ENCODE assay signal across 12 cellular contexts in the genomic region with DNA sequence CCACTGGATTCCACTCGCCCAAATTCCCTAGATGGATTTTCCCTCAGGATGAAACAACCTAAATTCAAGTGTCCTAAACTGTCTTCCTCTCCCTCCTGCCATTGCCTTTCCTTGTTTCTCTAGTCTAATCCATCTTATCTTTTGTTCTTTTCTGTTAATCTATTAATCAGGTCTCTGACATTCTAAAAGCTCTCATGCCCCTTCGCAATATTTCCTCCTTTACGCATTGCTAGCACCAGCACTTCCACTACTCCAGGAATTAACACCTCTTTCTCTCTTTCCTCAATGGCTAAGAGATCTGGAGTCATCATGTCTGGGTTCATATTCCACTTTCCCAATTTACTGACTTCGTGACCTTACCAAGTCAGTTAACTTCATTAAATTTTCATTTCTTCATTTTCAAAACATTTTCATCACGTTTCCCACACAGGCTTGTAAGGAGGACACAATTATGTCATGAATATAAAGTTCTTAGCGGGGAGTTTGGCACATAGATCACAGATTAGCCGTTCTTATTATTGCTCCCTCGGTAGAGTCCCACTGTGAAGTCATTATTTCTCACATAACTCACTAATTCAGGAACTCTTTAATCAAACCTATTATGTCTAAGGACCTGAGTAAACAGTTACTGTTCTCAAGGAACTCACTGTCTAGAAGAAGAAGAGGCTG. TPM values are rescaled to one million over a fixed set of nuclear protein-coding genes. Genes with fewer than 3 reads are reported as not detected.
"Had no signal": no experiment of that assay in that cellular context is flagged by ENCODE, and none has a peak within 500 bp of the region (broad histone marks: within the 10 kb centered on the region; RNA-seq: fewer than 3 reads in every experiment).

No MANE protein-coding gene starts in this region.

- H3K36me3 ChIP-seq: cardiac muscle cell, heart left ventricle, thyroid gland, vagina had no signal

- H3K4me3 ChIP-seq: cardiac muscle cell, skin epidermis, thyroid gland, vagina had no signal

- ATAC-seq: activated T-cell treated with anti-CD3 and anti-CD28 coated beads, Interleukin-2, amount 50 U/mL, for 72 hours; heart left ventricle had no signal

- H3K27ac ChIP-seq: cardiac muscle cell, thyroid gland, vagina had no signal

- H3K27me3 ChIP-seq: cardiac muscle cell, heart left ventricle, thyroid gland, vagina had no signal

- H3K4me1 ChIP-seq: thyroid gland, vagina had no signal

- H3K4me3 Mint-ChIP-seq: activated CD4-positive, alpha-beta memory T cell treated with anti-CD3 and anti-CD28 coated beads for 36 hours; activated T-cell treated with anti-CD3 and anti-CD28 coated beads, Interleukin-2, amount 50 U/mL, for 72 hours; neural crest cell had no signal

- H3K36me3 Mint-ChIP-seq: activated CD4-positive, alpha-beta memory T cell treated with anti-CD3 and anti-CD28 coated beads for 36 hours had no signal

- H3K27me3 Mint-ChIP-seq: activated CD4-positive, alpha-beta memory T cell treated with anti-CD3 and anti-CD28 coated beads for 36 hours had no signal

- DNase-seq: activated CD4-positive, alpha-beta memory T cell treated with anti-CD3 and anti-CD28 coated beads for 36 hours; activated CD4-positive, alpha-beta T cell treated with anti-CD3 and anti-CD28 coated beads for 1 hour; activated naive CD4-positive, alpha-beta T cell; activated T-cell treated with anti-CD3 and anti-CD28 coated beads, Interleukin-2, amount 50 U/mL, for 72 hours; heart left ventricle; mammary epithelial cell; thyroid gland had no signal

- H3K9me3 ChIP-seq: heart left ventricle, thyroid gland, vagina had no signal

- H3K27ac Mint-ChIP-seq: activated CD4-positive, alpha-beta memory T cell treated with anti-CD3 and anti-CD28 coated beads for 36 hours; activated T-cell treated with anti-CD3 and anti-CD28 coated beads, Interleukin-2, amount 50 U/mL, for 72 hours had no signal

RNA-seq across cellular contexts. Expression of gene FAT4, which starts 45.3 kb away (rescaled TPM):
- total RNA-seq: activated CD4-positive, alpha-beta memory T cell treated with anti-CD3 and anti-CD28 coated beads for 36 hours; activated T-cell treated with anti-CD3 and anti-CD28 coated beads, Interleukin-2, amount 50 U/mL, for 72 hours; T-helper 2 cell treated with Interferon-gamma antibody and Interleukin-4, amounts not matched to agents 100 ng/mL and 5 ng/mL, for 36 hours had no signal
